ENCODE assay signal across 8 cellular contexts in genomic region chr5:91361055-91361701, GRCh38. TPM values are rescaled to one million over a fixed set of nuclear protein-coding genes. Genes with fewer than 3 reads are reported as not detected.
DNase-seq lines count a peak whose midpoint lies in the region; ATAC-seq and TF ChIP-seq lines count a peak whose summit lies in the region.

No MANE protein-coding gene starts in this region.

- ATAC-seq in GM18508 (IDR thresholded peaks at IDR 0.05; ENCODE audit: insufficient read depth, unreplicated experiment) (peak; percentile 56), GM21447 (IDR thresholded peaks at IDR 0.05; ENCODE audit: unreplicated experiment) (peak; percentile 78), HG03442 (IDR thresholded peaks at IDR 0.05; ENCODE audit: unreplicated experiment) (peak; percentile 91), WTC11 (no peak)
- ATAC-seq in effector memory CD8-positive, alpha-beta T cell (replicated peaks), result peak; percentile 60

- DNase-seq in effector memory CD8-positive, alpha-beta T cell, result no peak
- DNase-seq in foreskin fibroblast, result no peak
- DNase-seq in amygdala (lab: John Stamatoyannopoulos, UW), result no peak
- DNase-seq in WTC11 (ENCODE audit: low spot score), result no peak
- DNase-seq in HK-2 (ENCODE audit: unreplicated experiment), result no peak

- peak overlapping the region; percentile 13 to 55 for H3K27ac Mint-ChIP-seq in effector memory CD8-positive, alpha-beta T cell
- no peak overlapping the region for H3K27ac Mint-ChIP-seq in WTC11

- H3K4me3 Mint-ChIP-seq in effector memory CD8-positive, alpha-beta T cell, result no peak overlapping the region
- H3K4me3 Mint-ChIP-seq in WTC11, result no peak overlapping the region

- H3K9me3 Mint-ChIP-seq in effector memory CD8-positive, alpha-beta T cell, result peaks cover 4 to 7% of the 10 kb centered on the region in 2 donors
- H3K9me3 Mint-ChIP-seq in WTC11, result no peaks in the 10 kb centered on the region

- peaks cover 5% of the 10 kb centered on the region for H3K36me3 Mint-ChIP-seq in effector memory CD8-positive, alpha-beta T cell (ENCODE audit: insufficient read depth)
- H3K36me3 Mint-ChIP-seq in WTC11, result no peaks in the 10 kb centered on the region

- peaks cover 0 to 7% of the 10 kb centered on the region in 2 donors for H3K27me3 Mint-ChIP-seq in effector memory CD8-positive, alpha-beta T cell
- no peaks in the 10 kb centered on the region for H3K27me3 Mint-ChIP-seq in WTC11 (ENCODE audit: low read depth)

- POLR2A ChIA-PET in WTC11 (lab: Charles Lee), result no interaction called here

- no peak overlapping the region for H3K4me3 ChIP-seq in foreskin fibroblast (ENCODE audit: low read depth in 1 of 2, low read length in 2 of 2)

- H3K4me1 Mint-ChIP-seq in effector memory CD8-positive, alpha-beta T cell (ENCODE audit: low read depth in 2 of 2), result peaks cover 6 to 10% of the 10 kb centered on the region in 2 donors
- H3K4me1 Mint-ChIP-seq in WTC11, result peaks cover 21% of the 10 kb centered on the region

- CTCF ChIA-PET in WTC11 (lab: Charles Lee), result no interaction called here

- TF ChIP-seq CTCF in foreskin fibroblast (IDR thresholded peaks at IDR 0.05; ENCODE audit: low read depth, low read length), result no peak
- TF ChIP-seq CTCF in WTC11 (IDR thresholded peaks at IDR 0.05), result no peak

TF ChIP-seq in WTC11, 78 proteins besides CTCF, POLR2A, EP300 and RAD21:
- no peak for TF ChIP-seq HMGA2 (CRISPR knock-in tag; IDR thresholded peaks at IDR 0.05)
- TF ChIP-seq OVOL2 (CRISPR knock-in tag; IDR thresholded peaks at IDR 0.05; ENCODE audit: borderline replicate concordance), result no peak

RNA-seq across cellular contexts. Expression of gene ARRDC3, which starts 21.9 kb away (rescaled TPM):
- total RNA-seq in WTC11 (2021), result 10.3 to 25.1 TPM (median 21.8 TPM) in 3 replicates
